11 cellular contexts compared by ENCODE assay signal in the genomic region with DNA sequence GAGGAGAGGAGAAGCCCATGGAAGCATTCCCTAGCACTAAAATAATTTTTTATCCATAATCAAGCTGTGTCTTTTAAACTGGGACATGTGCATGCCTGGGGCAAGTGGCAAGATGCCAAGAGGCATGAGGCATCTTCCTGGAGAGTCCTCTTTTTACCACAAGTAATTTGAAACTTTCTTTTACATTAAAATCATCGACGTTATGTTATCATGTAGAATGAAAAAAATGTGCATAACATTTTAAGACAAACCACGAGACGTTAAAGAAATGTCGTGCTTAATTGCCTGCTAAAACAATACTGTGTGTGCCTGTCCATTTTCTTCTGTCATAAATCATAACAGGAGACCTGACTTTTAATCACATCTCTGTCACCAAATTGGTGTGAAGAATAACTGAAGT. TPM values are rescaled to one million over a fixed set of nuclear protein-coding genes. Genes with fewer than 3 reads are reported as not detected.
DNase-seq lines count a peak whose midpoint lies in the region; ATAC-seq and TF ChIP-seq lines count a peak whose summit lies in the region.
"Had no signal": no experiment of that assay in that cellular context is flagged by ENCODE, and none has a peak within 500 bp of the region (broad histone marks: within the 10 kb centered on the region; RNA-seq: fewer than 3 reads in every experiment).

No MANE protein-coding gene starts in this region.

- H3K27me3 Mint-ChIP-seq in activated CD8-positive, alpha-beta T cell treated with anti-CD3 and anti-CD28 coated beads for 36 hours: peaks cover 1% of the 10 kb centered on the region
- peaks cover 4% of the 10 kb centered on the region for H3K27me3 Mint-ChIP-seq in activated CD8-positive, alpha-beta T cell treated with anti-CD3 and anti-CD28 coated beads, Interleukin-2, amount 10 ng/mL, durations not matched to agents 7 days and 5 days (ENCODE audit: low read depth)
- no peaks in the 10 kb centered on the region for H3K27me3 Mint-ChIP-seq in WTC11 (ENCODE audit: low read depth)

- H3K27ac ChIP-seq in skeletal muscle tissue (ENCODE audit: low read depth, low read length): peak overlapping the region; percentile 98

- peaks cover 6 to 14% (median 7%) of the 10 kb centered on the region in 3 donors for H3K36me3 ChIP-seq in skeletal muscle tissue (ENCODE audit: control insufficient read depth in 3 of 3, insufficient read depth in 3 of 3, low read length in 3 of 3)

- peaks cover 18% of the 10 kb centered on the region for H3K4me1 Mint-ChIP-seq in activated CD8-positive, alpha-beta T cell treated with anti-CD3 and anti-CD28 coated beads for 36 hours (ENCODE audit: low read depth)
- peaks cover 10% of the 10 kb centered on the region for H3K4me1 Mint-ChIP-seq in activated CD8-positive, alpha-beta T cell treated with anti-CD3 and anti-CD28 coated beads, Interleukin-2, amount 10 ng/mL, durations not matched to agents 7 days and 5 days (ENCODE audit: low read depth)
- H3K4me1 Mint-ChIP-seq in WTC11: peaks cover 23% of the 10 kb centered on the region

- no peaks in the 10 kb centered on the region for H3K36me3 Mint-ChIP-seq in activated CD8-positive, alpha-beta T cell treated with anti-CD3 and anti-CD28 coated beads for 36 hours (ENCODE audit: low read depth)
- peaks cover 3% of the 10 kb centered on the region for H3K36me3 Mint-ChIP-seq in activated CD8-positive, alpha-beta T cell treated with anti-CD3 and anti-CD28 coated beads, Interleukin-2, amount 10 ng/mL, durations not matched to agents 7 days and 5 days (ENCODE audit: low read depth)
- 0 out of 2 replicates have a peak, but pooled peaks cover 2% of the 10 kb centered on the region for H3K36me3 Mint-ChIP-seq in WTC11

- intact Hi-C loops in activated CD8-positive, alpha-beta T cell treated with anti-CD3 and anti-CD28 coated beads for 36 hours (cut with micrococcal nuclease): no loop called here

- peaks cover 1% of the 10 kb centered on the region for H3K9me3 Mint-ChIP-seq in activated CD8-positive, alpha-beta T cell treated with anti-CD3 and anti-CD28 coated beads for 36 hours
- no peaks in the 10 kb centered on the region for H3K9me3 Mint-ChIP-seq in activated CD8-positive, alpha-beta T cell treated with anti-CD3 and anti-CD28 coated beads, Interleukin-2, amount 10 ng/mL, durations not matched to agents 7 days and 5 days (ENCODE audit: insufficient read depth)
- H3K9me3 Mint-ChIP-seq in WTC11: peaks cover 20% of the 10 kb centered on the region
- H3K9me3 Mint-ChIP-seq: activated T-helper 17 cell treated with anti-CD3 and anti-CD28 coated beads, Interleukin-2, amount 50 U/mL, for 72 hours had no signal

- ATAC-seq in activated CD8-positive, alpha-beta T cell treated with anti-CD3 and anti-CD28 coated beads for 36 hours: no peak
- ATAC-seq in activated CD8-positive, alpha-beta T cell treated with anti-CD3 and anti-CD28 coated beads, Interleukin-2, amount 10 ng/mL, durations not matched to agents 7 days and 5 days: no peak
- ATAC-seq in GM21576 (IDR thresholded peaks at IDR 0.05; ENCODE audit: unreplicated experiment): no peak
- ATAC-seq in WTC11: no peak
- ATAC-seq in HG02973 (IDR thresholded peaks at IDR 0.05; ENCODE audit: unreplicated experiment): no peak
- ATAC-seq: activated T-helper 17 cell treated with anti-CD3 and anti-CD28 coated beads, Interleukin-2, amount 50 U/mL, for 72 hours had no signal

- H3K4me3 Mint-ChIP-seq in activated CD8-positive, alpha-beta T cell treated with anti-CD3 and anti-CD28 coated beads for 36 hours: no peak overlapping the region
- H3K4me3 Mint-ChIP-seq in activated CD8-positive, alpha-beta T cell treated with anti-CD3 and anti-CD28 coated beads, Interleukin-2, amount 10 ng/mL, durations not matched to agents 7 days and 5 days: no peak overlapping the region
- H3K4me3 Mint-ChIP-seq in WTC11: no peak overlapping the region
- H3K4me3 Mint-ChIP-seq: activated T-helper 17 cell treated with anti-CD3 and anti-CD28 coated beads, Interleukin-2, amount 50 U/mL, for 72 hours had no signal

- no peak for TF ChIP-seq CTCF in activated CD8-positive, alpha-beta T cell treated with anti-CD3 and anti-CD28 coated beads for 36 hours (IDR thresholded peaks at IDR 0.05)
- TF ChIP-seq CTCF in epithelial cell of esophagus (IDR thresholded peaks at IDR 0.05; ENCODE audit: insufficient read depth, low read depth, low read length, missing control alignments): no peak
- no peak for TF ChIP-seq CTCF in WTC11 (IDR thresholded peaks at IDR 0.05)

- no peaks in the 10 kb centered on the region for H3K27me3 ChIP-seq in skeletal muscle tissue (ENCODE audit: control insufficient read depth in 3 of 3, insufficient read depth in 3 of 3, low read length in 3 of 3)

- CTCF ChIA-PET in activated CD8-positive, alpha-beta T cell treated with anti-CD3 and anti-CD28 coated beads for 36 hours (lab: Charles Lee): no interaction called here
- CTCF ChIA-PET in activated CD8-positive, alpha-beta T cell treated with anti-CD3 and anti-CD28 coated beads, Interleukin-2, amount 10 ng/mL, durations not matched to agents 7 days and 5 days (lab: Charles Lee): no interaction called here
- CTCF ChIA-PET in WTC11 (lab: Charles Lee): no interaction called here

- POLR2A ChIA-PET in activated CD8-positive, alpha-beta T cell treated with anti-CD3 and anti-CD28 coated beads for 36 hours (lab: Charles Lee): no interaction called here
- POLR2A ChIA-PET in activated CD8-positive, alpha-beta T cell treated with anti-CD3 and anti-CD28 coated beads, Interleukin-2, amount 10 ng/mL, durations not matched to agents 7 days and 5 days (lab: Charles Lee): no interaction called here
- POLR2A ChIA-PET in WTC11 (lab: Charles Lee): interaction anchor here (2.2 kb wide), 1 partner anchor 125 kb away, joined by 9 read pairs; a partner anchor contains a TSS

- peak; percentile 14 for DNase-seq in activated CD8-positive, alpha-beta T cell treated with anti-CD3 and anti-CD28 coated beads for 36 hours
- no peak for DNase-seq in activated CD8-positive, alpha-beta T cell treated with anti-CD3 and anti-CD28 coated beads, Interleukin-2, amount 10 ng/mL, durations not matched to agents 7 days and 5 days
- DNase-seq in NCI-H460 (ENCODE audit: extremely low read depth, low read depth) (peak; percentile 22), epithelial cell of esophagus (ENCODE audit: low read depth) (peak; percentile 93), WTC11 (ENCODE audit: low spot score) (no peak)
- DNase-seq: islet precursor cell, NCI-H524 treated with DMSO at 0.1 percent for 48 hours had no signal

- H3K4me3 ChIP-seq in epithelial cell of esophagus (ENCODE audit: low read length) (no peak overlapping the region), skeletal muscle tissue (ENCODE audit: low read length in 3 of 3) (peak overlapping the region; percentile 88 to 90 (median 90))

- no peaks in the 10 kb centered on the region for H3K9me3 ChIP-seq in skeletal muscle tissue (ENCODE audit: control insufficient read depth in 3 of 3, low read length in 3 of 3)

- peaks cover 19 to 41% (median 26%) of the 10 kb centered on the region in 3 donors for H3K4me1 ChIP-seq in skeletal muscle tissue (ENCODE audit: control insufficient read depth in 3 of 3, insufficient read depth in 3 of 3, low read length in 3 of 3)

- peak overlapping the region; percentile 37 to 93 (median 87) for H3K9ac ChIP-seq in skeletal muscle tissue (ENCODE audit: low read depth in 1 of 3, low read length in 3 of 3)

- no peak overlapping the region for H3K27ac Mint-ChIP-seq in activated CD8-positive, alpha-beta T cell treated with anti-CD3 and anti-CD28 coated beads for 36 hours
- no peak overlapping the region for H3K27ac Mint-ChIP-seq in activated CD8-positive, alpha-beta T cell treated with anti-CD3 and anti-CD28 coated beads, Interleukin-2, amount 10 ng/mL, durations not matched to agents 7 days and 5 days
- no peak overlapping the region for H3K27ac Mint-ChIP-seq in WTC11
- H3K27ac Mint-ChIP-seq: activated T-helper 17 cell treated with anti-CD3 and anti-CD28 coated beads, Interleukin-2, amount 50 U/mL, for 72 hours had no signal

TF ChIP-seq in WTC11, 78 proteins besides CTCF, POLR2A, EP300 and RAD21:
- TF ChIP-seq NFATC4 (CRISPR knock-in tag; IDR thresholded peaks at IDR 0.05) (no peak), KAT7 (CRISPR knock-in tag; IDR thresholded peaks at IDR 0.05; ENCODE audit: borderline replicate concordance) (no peak), FOXP1 (CRISPR knock-in tag; IDR thresholded peaks at IDR 0.05; ENCODE audit: borderline replicate concordance) (no peak), PRRX2 (CRISPR knock-in tag; IDR thresholded peaks at IDR 0.05) (no peak), GABPB1 (CRISPR knock-in tag; IDR thresholded peaks at IDR 0.05) (no peak), ZNF219 (CRISPR knock-in tag; IDR thresholded peaks at IDR 0.05; ENCODE audit: borderline replicate concordance) (no peak)

RNA-seq across cellular contexts. Expression of a gene that starts 1.5 kb away (rescaled TPM):
- total RNA-seq in activated CD8-positive, alpha-beta T cell treated with anti-CD3 and anti-CD28 coated beads for 36 hours: not detected
- total RNA-seq in activated CD8-positive, alpha-beta T cell treated with anti-CD3 and anti-CD28 coated beads, Interleukin-2, amount 10 ng/mL, durations not matched to agents 7 days and 5 days: not detected
- total RNA-seq in NCI-H460 (2014; rRNA removed; shearing (Covaris generic)): not detected in 2 replicates
- polyA plus RNA-seq in NCI-H460 (2014; cell fraction: nucleus; rRNA removed): not detected in 2 replicates
- 99.7 TPM for total RNA-seq in skeletal muscle tissue
- total RNA-seq in WTC11 (2021): 0.14 to 0.59 TPM (median 0.57 TPM) in 3 replicates
- total RNA-seq: activated T-helper 17 cell treated with anti-CD3 and anti-CD28 coated beads, Interleukin-2, amount 50 U/mL, for 72 hours had no signal

RNA-seq across cellular contexts. Expression of a gene that starts 5.2 kb away (rescaled TPM):
- under 1 TPM in 1 of 2 experiments, not detected in 1; 0.25 TPM for total RNA-seq in activated CD8-positive, alpha-beta T cell treated with anti-CD3 and anti-CD28 coated beads for 36 hours
- total RNA-seq in activated CD8-positive, alpha-beta T cell treated with anti-CD3 and anti-CD28 coated beads, Interleukin-2, amount 10 ng/mL, durations not matched to agents 7 days and 5 days: under 1 TPM; 0.16 to 0.24 TPM
- total RNA-seq in NCI-H460 (2014; rRNA removed; shearing (Covaris generic)): not detected in 2 replicates
- polyA plus RNA-seq in NCI-H460 (2014; cell fraction: nucleus; rRNA removed): not detected in 2 replicates
- under 0.01 TPM for total RNA-seq in skeletal muscle tissue
- 0.25 to 0.63 TPM (median 0.27 TPM) in 3 replicates for total RNA-seq in WTC11 (2021)

Comparison
In these comparisons a context has a peak if more than half of its experiments do, and no peak if none do; other contexts are left out.
1. DNase-seq: peak in activated CD8-positive, alpha-beta T cell treated with anti-CD3 and anti-CD28 coated beads for 36 hours (single experiment), NCI-H460 (single experiment) and epithelial cell of esophagus (single experiment); none in activated CD8-positive, alpha-beta T cell treated with anti-CD3 and anti-CD28 coated beads, Interleukin-2, amount 10 ng/mL, durations not matched to agents 7 days and 5 days (single experiment) and WTC11 (single experiment).
2. RNA of a gene that starts 1.5 kb away (total RNA-seq): 99.7 TPM in skeletal muscle tissue (single experiment); 0.14 to 0.59 TPM in WTC11, not detected in activated CD8-positive, alpha-beta T cell treated with anti-CD3 and anti-CD28 coated beads, Interleukin-2, amount 10 ng/mL, durations not matched to agents 7 days and 5 days, not detected in activated CD8-positive, alpha-beta T cell treated with anti-CD3 and anti-CD28 coated beads for 36 hours and not detected in NCI-H460; every median in the first group is over 10 times any median in the second.